In the genomic region with DNA sequence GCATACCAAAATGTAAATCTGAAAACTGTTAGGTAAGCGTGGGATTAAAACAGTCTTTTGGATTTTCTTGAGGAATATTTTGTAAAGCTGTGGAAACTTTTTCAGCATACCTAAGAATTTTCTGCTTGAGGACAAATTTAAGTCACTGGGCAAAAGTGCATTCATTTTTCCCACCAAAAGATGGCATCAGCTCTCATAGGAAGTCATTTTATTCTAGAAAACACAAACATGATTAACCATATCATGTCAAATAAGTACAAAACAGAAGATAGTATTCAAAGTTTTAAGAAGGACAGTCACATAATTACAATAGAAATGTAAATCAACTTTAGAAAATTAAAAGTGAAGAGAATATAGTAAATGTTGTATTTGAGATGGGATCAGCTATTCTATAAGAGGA, we compare ENCODE assay signal across 10 cellular contexts.
DNase-seq lines count a peak whose midpoint lies in the region; ATAC-seq and TF ChIP-seq lines count a peak whose summit lies in the region.
"Had no signal": no experiment of that assay in that cellular context is flagged by ENCODE, and none has a peak within 500 bp of the region (broad histone marks: within the 10 kb centered on the region; RNA-seq: fewer than 3 reads in every experiment).

No MANE protein-coding gene starts in this region.

- no peak overlapping the region for H3K56ac ChIP-seq in mesendoderm (ENCODE audit: low read length)

- ATAC-seq in DND-41 (ENCODE audit: insufficient read depth, low read depth) (no peak), GM21825 (IDR thresholded peaks at IDR 0.05; ENCODE audit: unreplicated experiment) (no peak)
- no peak for ATAC-seq in activated naive CD8-positive, alpha-beta T cell treated with anti-CD3 and anti-CD28 coated beads, Interleukin-2, amount 50 U/mL, for 24 hours
- ATAC-seq: left lobe of liver had no signal

- peaks cover 14% of the 10 kb centered on the region for H3K4me1 Mint-ChIP-seq in activated naive CD8-positive, alpha-beta T cell treated with anti-CD3 and anti-CD28 coated beads, Interleukin-2, amount 50 U/mL, for 24 hours

- no peak overlapping the region for H4K8ac ChIP-seq in mesendoderm (ENCODE audit: low read depth, low read length)

- no peaks in the 10 kb centered on the region for H3K4me1 ChIP-seq in DND-41 (ENCODE audit: insufficient read depth, low read length)
- H3K4me1 ChIP-seq in mesendoderm (ENCODE audit: control insufficient read depth, low read depth, low read length), result no peaks in the 10 kb centered on the region

- DNase-seq in DND-41 (no peak), T47D (ENCODE audit: low read depth in 1 of 2, low spot score in 1 of 2) (peak; percentile 7 to 39), mesendoderm (peak; percentile 13), HuH-7.5 (ENCODE audit: low spot score) (no peak), NOMO-1 (lab: John Stamatoyannopoulos, UW; ENCODE audit: unreplicated experiment in 2 of 2) (no peak)
- no peak for DNase-seq in activated naive CD8-positive, alpha-beta T cell treated with anti-CD3 and anti-CD28 coated beads, Interleukin-2, amount 50 U/mL, for 24 hours
- DNase-seq: activated T-cell treated with anti-CD3 and anti-CD28 coated beads, Interleukin-2, amount 50 U/mL, for 48 hours had no signal

- no peaks in the 10 kb centered on the region for H3K9me3 ChIP-seq in DND-41 (ENCODE audit: insufficient read depth, low read length, severe bottlenecking)

- H3K18ac ChIP-seq in mesendoderm (ENCODE audit: low read length), result no peak overlapping the region

- no peak overlapping the region for H2BK5ac ChIP-seq in mesendoderm (ENCODE audit: low read length)

- in situ Hi-C loops in T47D (cut with HindIII; ENCODE audit: low pct_unique_long_range_greater_than_20kb, low sequenced_read_pairs), result no loop called here

- no peak overlapping the region for H2BK120ac ChIP-seq in mesendoderm (ENCODE audit: low read depth, low read length)

- no peak overlapping the region for H3K27ac Mint-ChIP-seq in activated naive CD8-positive, alpha-beta T cell treated with anti-CD3 and anti-CD28 coated beads, Interleukin-2, amount 50 U/mL, for 24 hours

- no CpG with 5 or more reads among the region's 1 CpG for WGBS in mesendoderm (ENCODE audit: extremely low coverage, insufficient coverage, low lambda C conversion rate)

- no peak overlapping the region for H2AFZ ChIP-seq in DND-41 (ENCODE audit: low read depth, low read length)

- H4K5ac ChIP-seq in mesendoderm (ENCODE audit: low read length), result no peak overlapping the region

- H3K27ac ChIP-seq in DND-41 (ENCODE audit: low read length), result no peak overlapping the region
- no peak overlapping the region for H3K27ac ChIP-seq in mesendoderm (ENCODE audit: low read depth, low read length)

- no peaks in the 10 kb centered on the region for H3K27me3 Mint-ChIP-seq in activated naive CD8-positive, alpha-beta T cell treated with anti-CD3 and anti-CD28 coated beads, Interleukin-2, amount 50 U/mL, for 24 hours

- TF ChIP-seq CTCF in DND-41 (IDR thresholded peaks at IDR 0.05; ENCODE audit: borderline replicate concordance, extremely low read depth, low read length, poor library complexity, severe bottlenecking) (peak; percentile 57), LNCAP (IDR thresholded peaks at IDR 0.05) (peak; percentile 58)

- H3K9ac ChIP-seq in DND-41 (ENCODE audit: low read depth, low read length) (no peak overlapping the region), mesendoderm (ENCODE audit: low read length) (no peak overlapping the region)

- H3K4me2 ChIP-seq in DND-41 (ENCODE audit: insufficient read depth, low read length) (no peak overlapping the region), mesendoderm (ENCODE audit: low read length) (no peak overlapping the region)

- no peaks in the 10 kb centered on the region for H4K20me1 ChIP-seq in DND-41 (ENCODE audit: insufficient read depth, low read length)

- H3K4ac ChIP-seq in mesendoderm (ENCODE audit: low read depth, low read length), result no peak overlapping the region

- no peak overlapping the region for H3K23ac ChIP-seq in mesendoderm (ENCODE audit: low read length)

- H3K4me3 ChIP-seq in DND-41 (ENCODE audit: low read depth in 1 of 2, low read length in 2 of 2) (no peak overlapping the region), mesendoderm (ENCODE audit: low read length) (no peak overlapping the region)

- H3K79me1 ChIP-seq in mesendoderm (ENCODE audit: low read length), result no peaks in the 10 kb centered on the region

- H2BK15ac ChIP-seq in mesendoderm (replicated peaks; ENCODE audit: low read depth), result no peak overlapping the region

- no peak overlapping the region for H2AK5ac ChIP-seq in mesendoderm (ENCODE audit: low read length)

- H3K36me3 Mint-ChIP-seq in activated naive CD8-positive, alpha-beta T cell treated with anti-CD3 and anti-CD28 coated beads, Interleukin-2, amount 50 U/mL, for 24 hours (ENCODE audit: low read depth), result peaks cover 2% of the 10 kb centered on the region

- H3K9me3 Mint-ChIP-seq in activated naive CD8-positive, alpha-beta T cell treated with anti-CD3 and anti-CD28 coated beads, Interleukin-2, amount 50 U/mL, for 24 hours, result no peaks in the 10 kb centered on the region

- no peak overlapping the region for H3K4me3 Mint-ChIP-seq in activated naive CD8-positive, alpha-beta T cell treated with anti-CD3 and anti-CD28 coated beads, Interleukin-2, amount 50 U/mL, for 24 hours

- no peaks in the 10 kb centered on the region for H3K36me3 ChIP-seq in DND-41 (ENCODE audit: insufficient read depth, low read length)
- no peaks in the 10 kb centered on the region for H3K36me3 ChIP-seq in mesendoderm (ENCODE audit: control insufficient read depth, insufficient read depth, low read length)

- H3K27me3 ChIP-seq in DND-41 (ENCODE audit: insufficient read depth, low read length, poor library complexity) (no peaks in the 10 kb centered on the region), mesendoderm (ENCODE audit: insufficient read depth, low read length, poor library complexity) (no peaks in the 10 kb centered on the region)

- H3K79me2 ChIP-seq in DND-41 (ENCODE audit: insufficient read depth, low read length) (no peaks in the 10 kb centered on the region), mesendoderm (ENCODE audit: control insufficient read depth, insufficient read depth, low read length) (no peaks in the 10 kb centered on the region)

Comparison
In these comparisons a context has a peak if more than half of its experiments do, and no peak if none do; other contexts are left out.
1. DNase-seq: peak in T47D (2 of 2) and mesendoderm (single experiment); none in DND-41 (single experiment), activated naive CD8-positive, alpha-beta T cell treated with anti-CD3 and anti-CD28 coated beads, Interleukin-2, amount 50 U/mL, for 24 hours (single experiment), HuH-7.5 (single experiment) and NOMO-1 (0 of 2).